10 cellular contexts compared by ENCODE assay signal in genomic region chr2:205563646-205564045, GRCh38.
A peak's percentile ranks its signal among the peaks of the same experiment; 100 is the strongest.
DNase-seq lines count a peak whose midpoint lies in the region; ATAC-seq and TF ChIP-seq lines count a peak whose summit lies in the region.
"Had no signal": no experiment of that assay in that cellular context is flagged by ENCODE, and none has a peak within 500 bp of the region (broad histone marks: within the 10 kb centered on the region; RNA-seq: fewer than 3 reads in every experiment).

No MANE protein-coding gene starts in this region.

- H3K27ac ChIP-seq in cardiac muscle cell = peak overlapping the region; percentile 70
- no peak overlapping the region for H3K27ac ChIP-seq in transverse colon
- H3K27ac ChIP-seq in spleen = no peak overlapping the region
- H3K27ac ChIP-seq: tibial artery had no signal

- H3K9me3 ChIP-seq in cardiac muscle cell (ENCODE audit: low read depth) (no peaks in the 10 kb centered on the region), transverse colon (no peaks in the 10 kb centered on the region), spleen (no peaks in the 10 kb centered on the region)
- H3K9me3 ChIP-seq: tibial artery had no signal

- peak; percentile 39 for TF ChIP-seq CTCF in cardiac muscle cell (IDR thresholded peaks at IDR 0.05; ENCODE audit: low read depth, low read length)
- peak in 4 of 5 experiments; percentile 13 to 37 (median 24) for TF ChIP-seq CTCF in transverse colon (IDR thresholded peaks at IDR 0.05)
- TF ChIP-seq CTCF in spleen (IDR thresholded peaks at IDR 0.05 in 8 of 11, conservative IDR thresholded peaks at IDR 0.05 in 3 of 11) = peak in 4 of 11 experiments; percentile 18 to 42 (median 30)

- no peak for TF ChIP-seq EP300 in transverse colon (IDR thresholded peaks at IDR 0.05; ENCODE audit: low read depth)

- H3K4me3 ChIP-seq in cardiac muscle cell = no peak overlapping the region
- H3K4me3 ChIP-seq in transverse colon = no peak overlapping the region
- no peak overlapping the region for H3K4me3 ChIP-seq in spleen
- H3K4me3 ChIP-seq: tibial artery had no signal

- ATAC-seq in activated T-cell treated with anti-CD3 and anti-CD28 coated beads, Interleukin-2, amount 50 U/mL, for 72 hours (replicated peaks in 1 of 2) = no peak
- ATAC-seq in GM18519 (IDR thresholded peaks at IDR 0.05; ENCODE audit: low FRiP score, unreplicated experiment) = no peak

- H3K36me3 Mint-ChIP-seq in activated T-cell treated with anti-CD3 and anti-CD28 coated beads, Interleukin-2, amount 50 U/mL, for 72 hours (ENCODE audit: insufficient read depth in 2 of 2) = no peaks in the 10 kb centered on the region
- no peaks in the 10 kb centered on the region for H3K36me3 Mint-ChIP-seq in activated T-cell treated with anti-CD3 and anti-CD28 coated beads, Interleukin-2, amount 50 U/mL, for 24 hours (ENCODE audit: low read depth)

- no peak for TF ChIP-seq POLR2A in transverse colon (IDR thresholded peaks at IDR 0.05)
- no peak for TF ChIP-seq POLR2A in spleen (IDR thresholded peaks at IDR 0.05)

- H3K27me3 ChIP-seq in cardiac muscle cell (no peaks in the 10 kb centered on the region), transverse colon (no peaks in the 10 kb centered on the region), spleen (replicated peaks in 1 of 7) (no peaks in the 10 kb centered on the region)
- H3K27me3 ChIP-seq: tibial artery had no signal

- peaks cover 17% of the 10 kb centered on the region for H3K27me3 Mint-ChIP-seq in activated T-cell treated with anti-CD3 and anti-CD28 coated beads, Interleukin-2, amount 50 U/mL, for 72 hours (ENCODE audit: low read depth)
- H3K27me3 Mint-ChIP-seq in activated T-cell treated with anti-CD3 and anti-CD28 coated beads, Interleukin-2, amount 50 U/mL, for 24 hours = no peaks in the 10 kb centered on the region
- H3K27me3 Mint-ChIP-seq: dendritic cell treated with granulocyte-macrophage colony-stimulating factor and Interleukin-4, amounts not matched to agents 40 ng/mL and 50 ng/mL, for 4 days had no signal

- H3K36me3 ChIP-seq in cardiac muscle cell = no peaks in the 10 kb centered on the region
- H3K36me3 ChIP-seq in transverse colon = no peaks in the 10 kb centered on the region
- no peaks in the 10 kb centered on the region for H3K36me3 ChIP-seq in spleen
- H3K36me3 ChIP-seq: tibial artery had no signal

- peak; percentile 24 to 38 for DNase-seq in activated T-cell treated with anti-CD3 and anti-CD28 coated beads, Interleukin-2, amount 50 U/mL, for 72 hours
- DNase-seq in activated T-cell treated with anti-CD3 and anti-CD28 coated beads, Interleukin-2, amount 50 U/mL, for 24 hours = no peak
- DNase-seq in RPMI8226 = peak; percentile 11
- DNase-seq in cardiac muscle cell (ENCODE audit: low read depth in 1 of 2, low spot score in 1 of 2) = peak; percentile 22 to 23
- DNase-seq in transverse colon = peak; percentile 42
- no peak for DNase-seq in activated gamma-delta T cell (lab: John Stamatoyannopoulos, UW)
- no peak for DNase-seq in spleen

- in situ Hi-C loops in transverse colon (cut with MboI; ENCODE audit: low pct_ligation_motif_present in 1 of 4, low pct_unique_long_range_greater_than_20kb in 1 of 4, low sequenced_read_pairs in 3 of 4) = no loop called here

- no peak overlapping the region for H3K27ac Mint-ChIP-seq in activated T-cell treated with anti-CD3 and anti-CD28 coated beads, Interleukin-2, amount 50 U/mL, for 72 hours
- no peak overlapping the region for H3K27ac Mint-ChIP-seq in activated T-cell treated with anti-CD3 and anti-CD28 coated beads, Interleukin-2, amount 50 U/mL, for 24 hours
- H3K27ac Mint-ChIP-seq: dendritic cell treated with granulocyte-macrophage colony-stimulating factor and Interleukin-4, amounts not matched to agents 40 ng/mL and 50 ng/mL, for 4 days had no signal

- intact Hi-C loops in transverse colon (cut with DNase I; ENCODE audit: low total_unique reads) = no loop called here
- intact Hi-C loops in spleen (cut with DNase I; ENCODE audit: low total_unique reads) = no loop called here

- H3K4me1 ChIP-seq in cardiac muscle cell (ENCODE audit: low read depth) (peaks cover 14% of the 10 kb centered on the region), transverse colon (no peaks in the 10 kb centered on the region), spleen (no peaks in the 10 kb centered on the region)

- WGBS in transverse colon (ENCODE audit: low coverage in 1 of 2), 2 donors = 69 to 75% methylated on average over 2 of the region's 2 CpGs
- 55 to 71% (median 67%) methylated on average over 2 of the region's 2 CpGs for WGBS in spleen, 5 donors

- no peaks in the 10 kb centered on the region for H3K9me3 Mint-ChIP-seq in activated T-cell treated with anti-CD3 and anti-CD28 coated beads, Interleukin-2, amount 50 U/mL, for 72 hours
- no peaks in the 10 kb centered on the region for H3K9me3 Mint-ChIP-seq in activated T-cell treated with anti-CD3 and anti-CD28 coated beads, Interleukin-2, amount 50 U/mL, for 24 hours
- H3K9me3 Mint-ChIP-seq: dendritic cell treated with granulocyte-macrophage colony-stimulating factor and Interleukin-4, amounts not matched to agents 40 ng/mL and 50 ng/mL, for 4 days had no signal

- H3K4me1 Mint-ChIP-seq in activated T-cell treated with anti-CD3 and anti-CD28 coated beads, Interleukin-2, amount 50 U/mL, for 72 hours (ENCODE audit: low read depth) = no peaks in the 10 kb centered on the region
- H3K4me1 Mint-ChIP-seq in activated T-cell treated with anti-CD3 and anti-CD28 coated beads, Interleukin-2, amount 50 U/mL, for 24 hours (ENCODE audit: low read depth) = no peaks in the 10 kb centered on the region

- no peak overlapping the region for H3K4me3 Mint-ChIP-seq in activated T-cell treated with anti-CD3 and anti-CD28 coated beads, Interleukin-2, amount 50 U/mL, for 72 hours
- H3K4me3 Mint-ChIP-seq in activated T-cell treated with anti-CD3 and anti-CD28 coated beads, Interleukin-2, amount 50 U/mL, for 24 hours = no peak overlapping the region
- H3K4me3 Mint-ChIP-seq: dendritic cell treated with granulocyte-macrophage colony-stimulating factor and Interleukin-4, amounts not matched to agents 40 ng/mL and 50 ng/mL, for 4 days had no signal

Comparison
In these comparisons a context has a peak if more than half of its experiments do, and no peak if none do; other contexts are left out.
1. DNase-seq: peak in activated T-cell treated with anti-CD3 and anti-CD28 coated beads, Interleukin-2, amount 50 U/mL, for 72 hours (2 of 2), RPMI8226 (single experiment), cardiac muscle cell (2 of 2) and transverse colon (single experiment); none in activated T-cell treated with anti-CD3 and anti-CD28 coated beads, Interleukin-2, amount 50 U/mL, for 24 hours (single experiment), activated gamma-delta T cell (single experiment) and spleen (single experiment).